ENCODE assay signal across 1 cellular context in genomic region chr10:118246340-118247247, GRCh38.
TF ChIP-seq lines count a peak whose summit lies in the region.

No MANE protein-coding gene starts in this region.

TF ChIP-seq in GM23338, 12 proteins besides CTCF, POLR2A, EP300 and RAD21 (continued from another document):
- TF ChIP-seq, protein P1, sequence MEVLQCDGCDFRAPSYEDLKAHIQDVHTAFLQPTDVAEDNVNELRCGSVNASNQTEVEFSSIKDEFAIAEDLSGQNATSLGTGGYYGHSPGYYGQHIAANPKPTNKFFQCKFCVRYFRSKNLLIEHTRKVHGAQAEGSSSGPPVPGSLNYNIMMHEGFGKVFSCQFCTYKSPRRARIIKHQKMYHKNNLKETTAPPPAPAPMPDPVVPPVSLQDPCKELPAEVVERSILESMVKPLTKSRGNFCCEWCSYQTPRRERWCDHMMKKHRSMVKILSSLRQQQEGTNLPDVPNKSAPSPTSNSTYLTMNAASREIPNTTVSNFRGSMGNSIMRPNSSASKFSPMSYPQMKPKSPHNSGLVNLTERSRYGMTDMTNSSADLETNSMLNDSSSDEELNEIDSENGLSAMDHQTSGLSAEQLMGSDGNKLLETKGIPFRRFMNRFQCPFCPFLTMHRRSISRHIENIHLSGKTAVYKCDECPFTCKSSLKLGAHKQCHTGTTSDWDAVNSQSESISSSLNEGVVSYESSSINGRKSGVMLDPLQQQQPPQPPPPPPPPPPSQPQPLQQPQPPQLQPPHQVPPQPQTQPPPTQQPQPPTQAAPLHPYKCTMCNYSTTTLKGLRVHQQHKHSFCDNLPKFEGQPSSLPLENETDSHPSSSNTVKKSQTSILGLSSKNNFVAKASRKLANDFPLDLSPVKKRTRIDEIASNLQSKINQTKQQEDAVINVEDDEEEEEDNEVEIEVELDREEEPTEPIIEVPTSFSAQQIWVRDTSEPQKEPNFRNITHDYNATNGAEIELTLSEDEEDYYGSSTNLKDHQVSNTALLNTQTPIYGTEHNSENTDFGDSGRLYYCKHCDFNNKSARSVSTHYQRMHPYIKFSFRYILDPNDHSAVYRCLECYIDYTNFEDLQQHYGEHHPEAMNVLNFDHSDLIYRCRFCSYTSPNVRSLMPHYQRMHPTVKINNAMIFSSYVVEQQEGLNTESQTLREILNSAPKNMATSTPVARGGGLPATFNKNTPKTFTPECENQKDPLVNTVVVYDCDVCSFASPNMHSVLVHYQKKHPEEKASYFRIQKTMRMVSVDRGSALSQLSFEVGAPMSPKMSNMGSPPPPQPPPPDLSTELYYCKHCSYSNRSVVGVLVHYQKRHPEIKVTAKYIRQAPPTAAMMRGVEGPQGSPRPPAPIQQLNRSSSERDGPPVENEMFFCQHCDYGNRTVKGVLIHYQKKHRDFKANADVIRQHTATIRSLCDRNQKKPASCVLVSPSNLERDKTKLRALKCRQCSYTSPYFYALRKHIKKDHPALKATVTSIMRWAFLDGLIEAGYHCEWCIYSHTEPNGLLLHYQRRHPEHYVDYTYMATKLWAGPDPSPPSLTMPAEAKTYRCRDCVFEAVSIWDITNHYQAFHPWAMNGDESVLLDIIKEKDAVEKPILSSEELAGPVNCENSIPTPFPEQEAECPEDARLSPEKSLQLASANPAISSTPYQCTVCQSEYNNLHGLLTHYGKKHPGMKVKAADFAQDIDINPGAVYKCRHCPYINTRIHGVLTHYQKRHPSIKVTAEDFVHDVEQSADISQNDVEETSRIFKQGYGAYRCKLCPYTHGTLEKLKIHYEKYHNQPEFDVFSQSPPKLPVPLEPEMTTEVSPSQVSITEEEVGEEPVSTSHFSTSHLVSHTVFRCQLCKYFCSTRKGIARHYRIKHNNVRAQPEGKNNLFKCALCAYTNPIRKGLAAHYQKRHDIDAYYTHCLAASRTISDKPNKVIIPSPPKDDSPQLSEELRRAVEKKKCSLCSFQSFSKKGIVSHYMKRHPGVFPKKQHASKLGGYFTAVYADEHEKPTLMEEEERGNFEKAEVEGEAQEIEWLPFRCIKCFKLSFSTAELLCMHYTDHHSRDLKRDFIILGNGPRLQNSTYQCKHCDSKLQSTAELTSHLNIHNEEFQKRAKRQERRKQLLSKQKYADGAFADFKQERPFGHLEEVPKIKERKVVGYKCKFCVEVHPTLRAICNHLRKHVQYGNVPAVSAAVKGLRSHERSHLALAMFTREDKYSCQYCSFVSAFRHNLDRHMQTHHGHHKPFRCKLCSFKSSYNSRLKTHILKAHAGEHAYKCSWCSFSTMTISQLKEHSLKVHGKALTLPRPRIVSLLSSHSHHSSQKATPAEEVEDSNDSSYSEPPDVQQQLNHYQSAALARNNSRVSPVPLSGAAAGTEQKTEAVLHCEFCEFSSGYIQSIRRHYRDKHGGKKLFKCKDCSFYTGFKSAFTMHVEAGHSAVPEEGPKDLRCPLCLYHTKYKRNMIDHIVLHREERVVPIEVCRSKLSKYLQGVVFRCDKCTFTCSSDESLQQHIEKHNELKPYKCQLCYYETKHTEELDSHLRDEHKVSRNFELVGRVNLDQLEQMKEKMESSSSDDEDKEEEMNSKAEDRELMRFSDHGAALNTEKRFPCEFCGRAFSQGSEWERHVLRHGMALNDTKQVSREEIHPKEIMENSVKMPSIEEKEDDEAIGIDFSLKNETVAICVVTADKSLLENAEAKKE (CRISPR knock-in tag; IDR thresholded peaks at IDR 0.05) = no peak
- no peak for TF ChIP-seq STAT1 (IDR thresholded peaks at IDR 0.05; ENCODE audit: unreplicated experiment)
- TF ChIP-seq, protein P2, sequence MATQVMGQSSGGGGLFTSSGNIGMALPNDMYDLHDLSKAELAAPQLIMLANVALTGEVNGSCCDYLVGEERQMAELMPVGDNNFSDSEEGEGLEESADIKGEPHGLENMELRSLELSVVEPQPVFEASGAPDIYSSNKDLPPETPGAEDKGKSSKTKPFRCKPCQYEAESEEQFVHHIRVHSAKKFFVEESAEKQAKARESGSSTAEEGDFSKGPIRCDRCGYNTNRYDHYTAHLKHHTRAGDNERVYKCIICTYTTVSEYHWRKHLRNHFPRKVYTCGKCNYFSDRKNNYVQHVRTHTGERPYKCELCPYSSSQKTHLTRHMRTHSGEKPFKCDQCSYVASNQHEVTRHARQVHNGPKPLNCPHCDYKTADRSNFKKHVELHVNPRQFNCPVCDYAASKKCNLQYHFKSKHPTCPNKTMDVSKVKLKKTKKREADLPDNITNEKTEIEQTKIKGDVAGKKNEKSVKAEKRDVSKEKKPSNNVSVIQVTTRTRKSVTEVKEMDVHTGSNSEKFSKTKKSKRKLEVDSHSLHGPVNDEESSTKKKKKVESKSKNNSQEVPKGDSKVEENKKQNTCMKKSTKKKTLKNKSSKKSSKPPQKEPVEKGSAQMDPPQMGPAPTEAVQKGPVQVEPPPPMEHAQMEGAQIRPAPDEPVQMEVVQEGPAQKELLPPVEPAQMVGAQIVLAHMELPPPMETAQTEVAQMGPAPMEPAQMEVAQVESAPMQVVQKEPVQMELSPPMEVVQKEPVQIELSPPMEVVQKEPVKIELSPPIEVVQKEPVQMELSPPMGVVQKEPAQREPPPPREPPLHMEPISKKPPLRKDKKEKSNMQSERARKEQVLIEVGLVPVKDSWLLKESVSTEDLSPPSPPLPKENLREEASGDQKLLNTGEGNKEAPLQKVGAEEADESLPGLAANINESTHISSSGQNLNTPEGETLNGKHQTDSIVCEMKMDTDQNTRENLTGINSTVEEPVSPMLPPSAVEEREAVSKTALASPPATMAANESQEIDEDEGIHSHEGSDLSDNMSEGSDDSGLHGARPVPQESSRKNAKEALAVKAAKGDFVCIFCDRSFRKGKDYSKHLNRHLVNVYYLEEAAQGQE (IDR thresholded peaks at IDR 0.05; ENCODE audit: unreplicated experiment) = no peak
